9 cellular contexts compared by ENCODE assay signal in genomic region chr16:29745126-29745852, GRCh38. TPM values are rescaled to one million over a fixed set of nuclear protein-coding genes. Genes with fewer than 3 reads are reported as not detected.
DNase-seq lines count a peak whose midpoint lies in the region; ATAC-seq lines count a peak whose summit lies in the region.
"Had no signal": no experiment of that assay in that cellular context is flagged by ENCODE, and none has a peak within 500 bp of the region (broad histone marks: within the 10 kb centered on the region; RNA-seq: fewer than 3 reads in every experiment).

No MANE protein-coding gene starts in this region.

- intact Hi-C loops in activated CD4-positive, alpha-beta T cell treated with anti-CD3 and anti-CD28 coated beads for 36 hours (cut with DNase I, micrococcal nuclease), result loop anchor here (1.0 to 10.0 kb wide), 4 partner anchors 13 to 720 kb away; partner anchors contain the start of gene TAOK2 (in 1 of the 2)

- H3K4me3 Mint-ChIP-seq in activated CD4-positive, alpha-beta T cell treated with anti-CD3 and anti-CD28 coated beads for 36 hours, result peak overlapping the region; percentile 97

- H3K36me3 ChIP-seq in mucosa of rectum (ENCODE audit: control insufficient read depth in 2 of 2, insufficient read depth in 2 of 2, low read length in 2 of 2), result no peaks in the 10 kb centered on the region
- H3K36me3 ChIP-seq: SJSA1 had no signal

- H3K27ac Mint-ChIP-seq in activated CD4-positive, alpha-beta T cell treated with anti-CD3 and anti-CD28 coated beads for 36 hours, result peak overlapping the region; percentile 97

- no peaks in the 10 kb centered on the region for H3K9me3 ChIP-seq in mucosa of rectum (ENCODE audit: control insufficient read depth in 2 of 2, low read length in 2 of 2)
- H3K9me3 ChIP-seq: SJSA1 had no signal

- peak overlapping the region; percentile 65 to 78 for H3K4me3 ChIP-seq in mucosa of rectum (ENCODE audit: low read length in 2 of 2)
- H3K4me3 ChIP-seq: SJSA1 had no signal

- POLR2A ChIA-PET in activated CD4-positive, alpha-beta T cell treated with anti-CD3 and anti-CD28 coated beads for 36 hours (lab: Charles Lee), result interaction anchor here (1.6 kb wide), 1 partner anchor 43 kb away, joined by 4 read pairs; no protein-coding TSS in a partner anchor

- CTCF ChIA-PET in activated CD4-positive, alpha-beta T cell treated with anti-CD3 and anti-CD28 coated beads for 36 hours (lab: Charles Lee), result interaction anchor here (0.5 to 4.0 kb wide), 3 partner anchors 40 to 268 kb away, joined by 3 to 16 read pairs (median 4); partner anchors contain the start of gene KIF22

- H3K27ac ChIP-seq in mucosa of rectum (ENCODE audit: low read depth in 2 of 2, low read length in 2 of 2), result peak overlapping the region; percentile 64 to 77
- H3K27ac ChIP-seq: SJSA1 had no signal

- H3K9ac ChIP-seq in mucosa of rectum (ENCODE audit: low read depth in 1 of 2, low read length in 2 of 2), result peak overlapping the region; percentile 47 to 52

- H3K36me3 Mint-ChIP-seq in activated CD4-positive, alpha-beta T cell treated with anti-CD3 and anti-CD28 coated beads for 36 hours (ENCODE audit: low read depth), result peaks cover 32% of the 10 kb centered on the region

- DNase-seq in activated CD4-positive, alpha-beta T cell treated with anti-CD3 and anti-CD28 coated beads for 36 hours, result peak; percentile 74
- no peak for DNase-seq in activated CD4-positive, alpha-beta T cell treated with anti-CD3 and anti-CD28 coated beads for 1 hour
- DNase-seq in KG1 (lab: John Stamatoyannopoulos, UW), result peak; percentile 66
- DNase-seq in activated T-helper 1 cell treated with Interleukin-2 at 50 U/mL for 16 hours (ENCODE audit: low read depth), result peak; percentile 38
- no peak for DNase-seq in cortex of kidney (lab: John Stamatoyannopoulos, UW)
- DNase-seq in DMS 273 treated with DMSO at 0.1 percent for 48 hours (lab: John Stamatoyannopoulos, UW), result no peak
- DNase-seq in NCI-H2081 treated with DMSO at 0.1 percent for 48 hours (lab: John Stamatoyannopoulos, UW), result no peak

- no peaks in the 10 kb centered on the region for H3K27me3 ChIP-seq in mucosa of rectum (ENCODE audit: control insufficient read depth in 2 of 2, insufficient read depth in 2 of 2, low read length in 2 of 2)
- H3K27me3 ChIP-seq: SJSA1 had no signal

- peaks cover 31 to 58% of the 10 kb centered on the region in 2 donors for H3K4me1 ChIP-seq in mucosa of rectum (ENCODE audit: control insufficient read depth in 2 of 2, insufficient read depth in 2 of 2, low read length in 2 of 2)
- H3K4me1 ChIP-seq: SJSA1 had no signal

- H3K4me1 Mint-ChIP-seq in activated CD4-positive, alpha-beta T cell treated with anti-CD3 and anti-CD28 coated beads for 36 hours, result peaks cover 65% of the 10 kb centered on the region

- H3K9me3 Mint-ChIP-seq in activated CD4-positive, alpha-beta T cell treated with anti-CD3 and anti-CD28 coated beads for 36 hours (ENCODE audit: low read depth), result no peaks in the 10 kb centered on the region

- H3K27me3 Mint-ChIP-seq in activated CD4-positive, alpha-beta T cell treated with anti-CD3 and anti-CD28 coated beads for 36 hours, result no peaks in the 10 kb centered on the region

- peak; percentile 64 for ATAC-seq in activated CD4-positive, alpha-beta T cell treated with anti-CD3 and anti-CD28 coated beads for 36 hours

RNA-seq across cellular contexts. Expression of gene C16orf54, which starts 0.5 kb away (rescaled TPM):
- total RNA-seq in activated CD4-positive, alpha-beta T cell treated with anti-CD3 and anti-CD28 coated beads for 36 hours, result 10 to 100 TPM; 21.3 to 22.0 TPM
- total RNA-seq: SJSA1 had no signal

RNA-seq across cellular contexts. Expression of gene ZG16, which starts 32.8 kb away (rescaled TPM):
- not detected for total RNA-seq in activated CD4-positive, alpha-beta T cell treated with anti-CD3 and anti-CD28 coated beads for 36 hours
- total RNA-seq: SJSA1 had no signal

RNA-seq across cellular contexts. Expression of gene KIF22, which starts 45.3 kb away (rescaled TPM):
- 100 to 1,000 TPM; 153 to 168 TPM for total RNA-seq in activated CD4-positive, alpha-beta T cell treated with anti-CD3 and anti-CD28 coated beads for 36 hours

Comparison
In these comparisons a context has a peak if more than half of its experiments do, and no peak if none do; other contexts are left out.
1. DNase-seq: peak in activated CD4-positive, alpha-beta T cell treated with anti-CD3 and anti-CD28 coated beads for 36 hours (single experiment), KG1 (single experiment) and activated T-helper 1 cell treated with Interleukin-2 at 50 U/mL for 16 hours (single experiment); none in activated CD4-positive, alpha-beta T cell treated with anti-CD3 and anti-CD28 coated beads for 1 hour (single experiment), cortex of kidney (single experiment), DMS 273 treated with DMSO at 0.1 percent for 48 hours (single experiment) and NCI-H2081 treated with DMSO at 0.1 percent for 48 hours (single experiment).